8 cellular contexts compared by ENCODE assay signal in the genomic region with DNA sequence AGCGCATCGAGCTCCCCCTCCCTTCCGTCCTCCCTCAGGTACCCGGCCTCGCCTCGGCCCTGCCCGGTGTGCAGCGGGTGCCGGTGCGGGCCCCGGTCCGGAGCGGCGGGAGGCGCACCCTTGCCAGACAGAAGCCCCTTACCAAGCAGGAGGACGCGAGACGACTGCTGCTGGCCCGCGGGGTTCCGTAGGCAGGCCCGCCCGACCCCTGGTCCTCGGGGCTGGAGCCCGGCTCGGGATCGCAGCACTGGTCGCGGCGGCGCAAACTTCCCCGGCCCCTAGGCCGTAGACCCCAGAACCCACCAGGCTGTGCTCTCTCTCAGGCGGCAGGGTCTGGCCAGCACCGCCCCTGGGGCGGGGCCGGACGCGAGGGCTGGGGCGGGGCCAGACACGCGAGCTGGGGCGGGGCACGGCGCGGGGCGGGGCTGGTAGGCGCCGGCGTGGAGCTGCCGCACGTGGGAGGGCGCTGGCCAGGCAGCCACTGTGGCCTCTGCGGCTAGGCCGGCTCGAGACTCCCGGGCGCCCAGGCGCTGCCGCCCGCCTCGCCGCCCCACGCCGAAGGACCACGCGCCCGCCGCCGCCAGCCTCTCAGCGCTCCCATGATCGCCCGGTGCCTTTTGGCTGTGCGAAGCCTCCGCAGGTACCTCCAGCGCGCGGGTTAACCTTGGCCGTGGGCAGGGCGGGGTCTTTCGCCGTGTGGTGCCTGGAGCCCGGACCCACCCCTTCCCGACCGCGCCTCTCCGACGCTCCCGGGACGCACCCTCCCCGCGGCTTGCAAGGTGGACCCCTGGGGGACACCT. TPM values are rescaled to one million over a fixed set of nuclear protein-coding genes. Genes with fewer than 3 reads are reported as not detected.
DNase-seq lines count a peak whose midpoint lies in the region; ATAC-seq and TF ChIP-seq lines count a peak whose summit lies in the region.

Gene NLN (plus strand): TSS at position 431 of the 800 bp plus-strand sequence. CDS start 169 bp downstream, at position 600.
A gene with protein sequence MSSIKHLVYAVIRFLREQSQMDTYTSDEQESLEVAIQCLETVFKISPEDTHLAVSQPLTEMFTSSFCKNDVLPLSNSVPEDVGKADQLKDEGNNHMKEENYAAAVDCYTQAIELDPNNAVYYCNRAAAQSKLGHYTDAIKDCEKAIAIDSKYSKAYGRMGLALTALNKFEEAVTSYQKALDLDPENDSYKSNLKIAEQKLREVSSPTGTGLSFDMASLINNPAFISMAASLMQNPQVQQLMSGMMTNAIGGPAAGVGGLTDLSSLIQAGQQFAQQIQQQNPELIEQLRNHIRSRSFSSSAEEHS (minus strand): TSS at position 335 of the 800 bp plus-strand sequence. CDS start 1,302 bp downstream, outside the sequence.

- peak within 1 kb of the TSS; percentile 89 for H3K27ac ChIP-seq in HUES48 (ENCODE audit: low read depth, low read length)
- H3K27ac ChIP-seq in Panc1 (ENCODE audit: low read length), result peak within 1 kb of the TSS; percentile 82
- peak within 1 kb of the TSS; percentile 90 for H3K27ac ChIP-seq in fibroblast of lung (ENCODE audit: insufficient read depth, low read length)

- H3K9ac ChIP-seq in HUES48 (ENCODE audit: low read depth, low read length) (peak within 1 kb of the TSS; percentile 91), fibroblast of lung (ENCODE audit: insufficient read depth, low read length) (peak within 1 kb of the TSS; percentile 90)

- peaks cover 21% of the 10 kb centered on the region for H3K79me2 ChIP-seq in fibroblast of lung (ENCODE audit: control insufficient read depth, insufficient read depth, low read length)

- H3K27ac Mint-ChIP-seq in activated T-helper 1 cell treated with anti-CD3 and anti-CD28 coated beads, Interleukin-12 subunit alpha, Interleukin-12 subunit beta, Interleukin-2, Interleukin-4 antibody, amounts not matched to agents 30 ng/mL and 10 ng/mL and 1 ng/mL, durations not matched to agents 14 hours and 24 hours and 36 hours, result peak within 1 kb of the TSS; percentile 92
- peak within 1 kb of the TSS; percentile 74 to 96 (median 88) for H3K27ac Mint-ChIP-seq in naive thymus-derived CD8-positive, alpha-beta T cell

- POLR2A ChIA-PET in Panc1 (lab: Charles Lee), result interaction anchor here (0.6 kb wide), 3 partner anchors 9 to 62 kb away, joined by 3 to 12 read pairs (median 4); no protein-coding TSS in a partner anchor
- POLR2A ChIA-PET in naive thymus-derived CD8-positive, alpha-beta T cell (lab: Charles Lee), result interaction anchor here (0.6 to 5.4 kb wide), 12 partner anchors 9 to 1284 kb away, joined by 3 to 45 read pairs (median 4); partner anchors contain the start of genes CENPK, ERBIN, PPWD1 and SHLD3

- BruUV-seq in Panc1 (replicated peaks; lab: Mats Ljungman, UMichigan), result no TSS peak

- H3K4me3 Mint-ChIP-seq in activated T-helper 1 cell treated with anti-CD3 and anti-CD28 coated beads, Interleukin-12 subunit alpha, Interleukin-12 subunit beta, Interleukin-2, Interleukin-4 antibody, amounts not matched to agents 30 ng/mL and 10 ng/mL and 1 ng/mL, durations not matched to agents 14 hours and 24 hours and 36 hours, result peak within 1 kb of the TSS; percentile 95
- peak within 1 kb of the TSS in 9 of 10 donors; percentile 88 to 97 (median 93) for H3K4me3 Mint-ChIP-seq in naive thymus-derived CD8-positive, alpha-beta T cell

- H3K4me1 ChIP-seq in HUES48 (ENCODE audit: control insufficient read depth, insufficient read depth, low read length) (peaks cover 20% of the 10 kb centered on the region), Panc1 (ENCODE audit: control insufficient read depth, insufficient read depth, low read length) (peaks cover 16% of the 10 kb centered on the region), fibroblast of lung (ENCODE audit: control insufficient read depth, extremely low read depth, insufficient read depth, low read length) (peaks cover 2% of the 10 kb centered on the region)

- H3K9me3 Mint-ChIP-seq in activated T-helper 1 cell treated with anti-CD3 and anti-CD28 coated beads, Interleukin-12 subunit alpha, Interleukin-12 subunit beta, Interleukin-2, Interleukin-4 antibody, amounts not matched to agents 30 ng/mL and 10 ng/mL and 1 ng/mL, durations not matched to agents 14 hours and 24 hours and 36 hours, result no peaks in the 10 kb centered on the region
- no peaks in the 10 kb centered on the region for H3K9me3 Mint-ChIP-seq in naive thymus-derived CD8-positive, alpha-beta T cell

- TF ChIP-seq CTCF in Panc1 (IDR thresholded peaks at IDR 0.05), result no peak
- no peak for TF ChIP-seq CTCF in fibroblast of lung (conservative IDR thresholded peaks at IDR 0.05 in 1 of 2, IDR thresholded peaks at IDR 0.05 in 1 of 2; ENCODE audit: low read depth in 1 of 2, low read length in 2 of 2)

- ATAC-seq in GM21381 (IDR thresholded peaks at IDR 0.05; ENCODE audit: unreplicated experiment) (peak; percentile 89), Panc1 (peak; percentile 97)
- peak; percentile 82 to 89 for ATAC-seq in naive thymus-derived CD8-positive, alpha-beta T cell

- H3K4me3 ChIP-seq in HUES48 (ENCODE audit: low read depth, low read length) (peak within 1 kb of the TSS; percentile 86), Panc1 (ENCODE audit: low read depth in 2 of 2, low read length in 2 of 2) (peak within 1 kb of the TSS; percentile 93 to 97), fibroblast of lung (replicated peaks in 1 of 4; ENCODE audit: control extremely low read depth in 1 of 4, insufficient read depth in 1 of 4, low read depth in 3 of 4, low read length in 4 of 4) (peak within 1 kb of the TSS; percentile 86 to 96 (median 92))

- in situ Hi-C loops in Panc1 (cut with HindIII; ENCODE audit: low pct_unique_long_range_greater_than_20kb, low sequenced_read_pairs), result no loop called here

- H3K4me1 Mint-ChIP-seq in activated T-helper 1 cell treated with anti-CD3 and anti-CD28 coated beads, Interleukin-12 subunit alpha, Interleukin-12 subunit beta, Interleukin-2, Interleukin-4 antibody, amounts not matched to agents 30 ng/mL and 10 ng/mL and 1 ng/mL, durations not matched to agents 14 hours and 24 hours and 36 hours (ENCODE audit: low read depth), result peaks cover 34% of the 10 kb centered on the region
- H3K4me1 Mint-ChIP-seq in naive thymus-derived CD8-positive, alpha-beta T cell, result peaks cover 10 to 29% (median 14%) of the 10 kb centered on the region in 4 donors

- intact Hi-C loops in Panc1 (cut with micrococcal nuclease; ENCODE audit: unreplicated experiment), result no loop called here
- intact Hi-C loops in activated T-helper 1 cell treated with anti-CD3 and anti-CD28 coated beads, Interleukin-12 subunit alpha, Interleukin-12 subunit beta, Interleukin-2, Interleukin-4 antibody, amounts not matched to agents 30 ng/mL and 10 ng/mL and 1 ng/mL, durations not matched to agents 14 hours and 24 hours and 36 hours (cut with micrococcal nuclease), result loop anchor here (1.0 to 10.0 kb wide), 9 partner anchors 55 to 1103 kb away; partner anchors contain the start of genes CENPK, PPWD1, SREK1 and TRIM23

- no peaks in the 10 kb centered on the region for H3K27me3 Mint-ChIP-seq in activated T-helper 1 cell treated with anti-CD3 and anti-CD28 coated beads, Interleukin-12 subunit alpha, Interleukin-12 subunit beta, Interleukin-2, Interleukin-4 antibody, amounts not matched to agents 30 ng/mL and 10 ng/mL and 1 ng/mL, durations not matched to agents 14 hours and 24 hours and 36 hours (ENCODE audit: insufficient read depth)
- no peaks in the 10 kb centered on the region for H3K27me3 Mint-ChIP-seq in naive thymus-derived CD8-positive, alpha-beta T cell

- peaks cover 9% of the 10 kb centered on the region for H3K36me3 Mint-ChIP-seq in activated T-helper 1 cell treated with anti-CD3 and anti-CD28 coated beads, Interleukin-12 subunit alpha, Interleukin-12 subunit beta, Interleukin-2, Interleukin-4 antibody, amounts not matched to agents 30 ng/mL and 10 ng/mL and 1 ng/mL, durations not matched to agents 14 hours and 24 hours and 36 hours (ENCODE audit: low read depth)
- peaks cover 0 to 7% (median 4%) of the 10 kb centered on the region in 3 donors for H3K36me3 Mint-ChIP-seq in naive thymus-derived CD8-positive, alpha-beta T cell

- H2AFZ ChIP-seq in fibroblast of lung (ENCODE audit: low read length), result peak within 1 kb of the TSS; percentile 79

- no peaks in the 10 kb centered on the region for H3K9me3 ChIP-seq in HUES48 (ENCODE audit: control insufficient read depth, insufficient read depth, low read length)
- no peaks in the 10 kb centered on the region for H3K9me3 ChIP-seq in Panc1 (ENCODE audit: control insufficient read depth, insufficient read depth, low read depth, low read length)
- H3K9me3 ChIP-seq in fibroblast of lung (ENCODE audit: control insufficient read depth, insufficient read depth, low read depth, low read length), result no peaks in the 10 kb centered on the region

- DNase-seq in DMS 273 (lab: John Stamatoyannopoulos, UW; ENCODE audit: unreplicated experiment) (peak; percentile 89), Panc1 (ENCODE audit: low read depth, low spot score) (no peak), fibroblast of lung (ENCODE audit: low read depth in 2 of 2) (peak; percentile 72)
- peak; percentile 81 for DNase-seq in activated T-helper 1 cell treated with anti-CD3 and anti-CD28 coated beads, Interleukin-12 subunit alpha, Interleukin-12 subunit beta, Interleukin-2, Interleukin-4 antibody, amounts not matched to agents 30 ng/mL and 10 ng/mL and 1 ng/mL, durations not matched to agents 14 hours and 24 hours and 36 hours (ENCODE audit: low spot score)
- DNase-seq in naive thymus-derived CD8-positive, alpha-beta T cell, result peak; percentile 67 to 92 (median 84)
- peak; percentile 72 to 86 (median 83) for DNase-seq in stimulated activated naive CD4-positive, alpha-beta T cell (lab: John Stamatoyannopoulos, UW)

- H3K36me3 ChIP-seq in HUES48 (ENCODE audit: control insufficient read depth, insufficient read depth, low read length) (peaks cover 20% of the 10 kb centered on the region), Panc1 (ENCODE audit: control insufficient read depth, insufficient read depth, low read length) (peaks cover 3% of the 10 kb centered on the region; the same call in 1 of the 2 replicates), fibroblast of lung (ENCODE audit: control insufficient read depth, insufficient read depth, low read length) (no peaks in the 10 kb centered on the region)

- H3K4me2 ChIP-seq in fibroblast of lung (ENCODE audit: extremely low read depth, insufficient read depth, low read length), result peak within 1 kb of the TSS; percentile 99

- CTCF ChIA-PET in Panc1 (lab: Charles Lee), result no interaction called here

- no peaks in the 10 kb centered on the region for H4K20me1 ChIP-seq in fibroblast of lung (ENCODE audit: control insufficient read depth, extremely low read depth, insufficient read depth, low read length)

- H3K27me3 ChIP-seq in HUES48 (ENCODE audit: control insufficient read depth, insufficient read depth, low read length) (no peaks in the 10 kb centered on the region), Panc1 (ENCODE audit: control insufficient read depth, insufficient read depth, low read length) (no peaks in the 10 kb centered on the region), fibroblast of lung (ENCODE audit: control insufficient read depth, insufficient read depth, low read length) (no peaks in the 10 kb centered on the region)

RNA-seq across cellular contexts. Expression of gene NLN, which starts in this region (rescaled TPM):
- total RNA-seq in Panc1 (2021; ENCODE audit: unreplicated experiment) (51.8 TPM), fibroblast of lung (16.2 and 33.7 TPM in 2 replicates)
- polyA plus RNA-seq in Panc1 (2012; ENCODE audit: insufficient read length), result 28.6 TPM
- total RNA-seq in activated T-helper 1 cell treated with anti-CD3 and anti-CD28 coated beads, Interleukin-12 subunit alpha, Interleukin-12 subunit beta, Interleukin-2, Interleukin-4 antibody, amounts not matched to agents 30 ng/mL and 10 ng/mL and 1 ng/mL, durations not matched to agents 14 hours and 24 hours and 36 hours, result 24.4 TPM in 2 replicates
- polyA plus RNA-seq in fibroblast of lung, result 29.2 and 35.2 TPM in 2 replicates
- 20.8 and 28.0 TPM in 2 replicates for polyA plus RNA-seq in fibroblast of lung (2012)
- polyA minus RNA-seq in fibroblast of lung (ENCODE audit: low replicate concordance), result 11.0 and 27.9 TPM in 2 replicates
- 1 to 10 TPM; 4.4 to 7.2 TPM for total RNA-seq in naive thymus-derived CD8-positive, alpha-beta T cell
- 1 to 10 TPM; 2.3 to 4.9 (median 3.7) TPM for polyA plus RNA-seq in naive thymus-derived CD8-positive, alpha-beta T cell

RNA-seq across cellular contexts. Expression of the second gene that starts in this region (rescaled TPM):
- total RNA-seq in Panc1 (2021; ENCODE audit: unreplicated experiment), result 9.2 TPM
- polyA plus RNA-seq in Panc1 (2012; ENCODE audit: insufficient read length), result 2.3 TPM
- 11.3 and 12.2 TPM in 2 replicates for total RNA-seq in activated T-helper 1 cell treated with anti-CD3 and anti-CD28 coated beads, Interleukin-12 subunit alpha, Interleukin-12 subunit beta, Interleukin-2, Interleukin-4 antibody, amounts not matched to agents 30 ng/mL and 10 ng/mL and 1 ng/mL, durations not matched to agents 14 hours and 24 hours and 36 hours
- total RNA-seq in fibroblast of lung, result 14.1 and 32.4 TPM in 2 replicates
- 15.5 and 18.7 TPM in 2 replicates for polyA plus RNA-seq in fibroblast of lung
- 10.5 and 13.4 TPM in 2 replicates for polyA plus RNA-seq in fibroblast of lung (2012)
- 5.5 and 6.0 TPM in 2 replicates for polyA minus RNA-seq in fibroblast of lung (ENCODE audit: low replicate concordance)
- total RNA-seq in naive thymus-derived CD8-positive, alpha-beta T cell, result 10 to 100 TPM; 51.4 to 53.8 TPM
- 10 to 100 TPM; 12.5 to 15.4 (median 15.0) TPM for polyA plus RNA-seq in naive thymus-derived CD8-positive, alpha-beta T cell
